Comparison of ENCODE assay signal across 1 cellular context in genomic region chr16:54407596-54407995, GRCh38.
TF ChIP-seq lines count a peak whose summit lies in the region.

No MANE protein-coding gene starts in this region.

TF ChIP-seq in SK-N-SH treated with all-trans-retinoic acid at 6 μM for 48 hours, 23 proteins besides CTCF, POLR2A, EP300 and RAD21 (continued from another document):
- TF ChIP-seq ISL1 (CRISPR knock-in tag; IDR thresholded peaks at IDR 0.05) = no peak
- no peak for TF ChIP-seq ZFP3 (CRISPR knock-in tag; IDR thresholded peaks at IDR 0.05)
- no peak for TF ChIP-seq ZNF8 (CRISPR knock-in tag; IDR thresholded peaks at IDR 0.05)
- no peak for TF ChIP-seq ZFP30 (CRISPR knock-in tag; IDR thresholded peaks at IDR 0.05)
TF ChIP-seq in SK-N-SH treated with all-trans-retinoic acid at 6 μM for 48 hours: peak in this region for 0.
